7 cellular contexts compared by ENCODE assay signal in genomic region chr18:12883684-12884520, GRCh38.
DNase-seq lines count a peak whose midpoint lies in the region; ATAC-seq and TF ChIP-seq lines count a peak whose summit lies in the region.

TSS of gene PTPN2 (minus strand) at chr18:12884237. CDS start at chr18:12884141, 96 bp downstream.

- DNase-seq in NCI-H2081 (lab: John Stamatoyannopoulos, UW) = peak; percentile 84 to 91
- peak; percentile 81 for DNase-seq in T-helper 9 cell
- DNase-seq in astrocyte of the cerebellum (ENCODE audit: low read depth) = peak; percentile 84
- DNase-seq in hepatic stellate cell (ENCODE audit: low spot score) = peak; percentile 95
- DNase-seq in retina = peak; percentile 97

- no peak for TF ChIP-seq CTCF in astrocyte of the cerebellum (IDR thresholded peaks at IDR 0.05; ENCODE audit: low read depth, low read length, missing control alignments)

- H3K4me3 ChIP-seq in astrocyte of the cerebellum (ENCODE audit: low read depth, low read length) = peak within 1 kb of the TSS; percentile 73

- ATAC-seq in GM18517 (IDR thresholded peaks at IDR 0.05; ENCODE audit: unreplicated experiment) (peak; percentile 76), HG03039 (IDR thresholded peaks at IDR 0.05; ENCODE audit: unreplicated experiment) (peak; percentile 69)

- in situ Hi-C loops in astrocyte of the cerebellum (cut with HindIII; ENCODE audit: low sequenced_read_pairs) = no loop called here

Comparison
In these comparisons a context has a peak if more than half of its experiments do, and no peak if none do; other contexts are left out.
1. Peak in every context shown above with its lines: DNase-seq, ATAC-seq and H3K4me3 ChIP-seq.